24 cellular contexts compared by ENCODE assay signal in genomic region chr6:14707971-14708465, GRCh38.
DNase-seq lines count a peak whose midpoint lies in the region; FAIRE-seq and TF ChIP-seq lines count a peak whose summit lies in the region.
"Had no signal": no experiment of that assay in that cellular context is flagged by ENCODE, and none has a peak within 500 bp of the region (broad histone marks: within the 10 kb centered on the region; RNA-seq: fewer than 3 reads in every experiment).

No MANE protein-coding gene starts in this region.

- H3K9me3 Mint-ChIP-seq in activated naive CD4-positive, alpha-beta T cell treated with anti-CD3 and anti-CD28 coated beads, Interleukin-2, amount 50 U/mL, for 24 hours: no peaks in the 10 kb centered on the region
- H3K9me3 Mint-ChIP-seq in activated naive CD4-positive, alpha-beta T cell treated with anti-CD3 and anti-CD28 coated beads, Interleukin-2, amount 10 ng/mL, durations not matched to agents 7 days and 5 days: peaks cover 2% of the 10 kb centered on the region
- H3K9me3 Mint-ChIP-seq in progenitor cell of endocrine pancreas (ENCODE audit: low read depth): no peaks in the 10 kb centered on the region
- H3K9me3 Mint-ChIP-seq: central memory CD8-positive, alpha-beta T cell; T-helper 2 cell treated with Interferon-gamma antibody and Interleukin-4, amounts not matched to agents 5 μg/mL and 100 μg/mL, for 36 hours had no signal

- H3K27ac ChIP-seq in KOPT-K1 (ENCODE audit: low read depth, low read length, poor library complexity, severe bottlenecking) (peak overlapping the region; percentile 42), breast epithelium (no peak overlapping the region), kidney (ENCODE audit: low read depth in 2 of 2, low read length in 2 of 2) (no peak overlapping the region)
- H3K27ac ChIP-seq: RWPE1, thyroid gland, VCaP had no signal

- no peak overlapping the region for H3K9ac ChIP-seq in kidney (ENCODE audit: low read length in 2 of 2)

- H3K4me3 ChIP-seq in breast epithelium (no peak overlapping the region), kidney (ENCODE audit: low read length in 2 of 2) (no peak overlapping the region)
- H3K4me3 ChIP-seq: smooth muscle cell, thyroid gland had no signal

- CTCF ChIA-PET in activated naive CD4-positive, alpha-beta T cell treated with anti-CD3 and anti-CD28 coated beads, Interleukin-2, amount 10 ng/mL, durations not matched to agents 7 days and 5 days (lab: Charles Lee): no interaction called here

- no peak for TF ChIP-seq POLR2A in breast epithelium (IDR thresholded peaks at IDR 0.05)

- no peaks in the 10 kb centered on the region for H3K36me3 ChIP-seq in KOPT-K1 (ENCODE audit: insufficient read depth, low read length)
- no peaks in the 10 kb centered on the region for H3K36me3 ChIP-seq in breast epithelium
- H3K36me3 ChIP-seq in kidney (ENCODE audit: control insufficient read depth in 1 of 2, insufficient read depth in 2 of 2, low read length in 2 of 2): no peaks in the 10 kb centered on the region
- H3K36me3 ChIP-seq: thyroid gland had no signal

- peaks cover 35% of the 10 kb centered on the region for H3K4me1 Mint-ChIP-seq in activated naive CD4-positive, alpha-beta T cell treated with anti-CD3 and anti-CD28 coated beads, Interleukin-2, amount 50 U/mL, for 24 hours
- peaks cover 9% of the 10 kb centered on the region for H3K4me1 Mint-ChIP-seq in activated naive CD4-positive, alpha-beta T cell treated with anti-CD3 and anti-CD28 coated beads, Interleukin-2, amount 10 ng/mL, durations not matched to agents 7 days and 5 days
- peaks cover 7% of the 10 kb centered on the region for H3K4me1 Mint-ChIP-seq in progenitor cell of endocrine pancreas (ENCODE audit: low read depth)

- FAIRE-seq in kidney (lab: Jason Lieb, UNC): no peak
- FAIRE-seq: GM12892 had no signal

- DNase-seq in activated naive CD4-positive, alpha-beta T cell treated with anti-CD3 and anti-CD28 coated beads, Interleukin-2, amount 10 ng/mL, durations not matched to agents 7 days and 5 days: no peak
- DNase-seq in cerebellar cortex (ENCODE audit: low spot score): peak; percentile 94
- no peak for DNase-seq in progenitor cell of endocrine pancreas (ENCODE audit: low spot score, unreplicated experiment)
- no peak for DNase-seq in amniotic stem cell (lab: John Stamatoyannopoulos, UW)
- DNase-seq in breast epithelium (ENCODE audit: low spot score in 2 of 2): no peak
- no peak for DNase-seq in kidney
- DNase-seq: activated CD4-positive, alpha-beta T cell treated with anti-CD3 and anti-CD28 coated beads, Interleukin-2, amount 50 U/mL, for 1 hour; activated naive CD4-positive, alpha-beta T cell treated with anti-CD3 and anti-CD28 coated beads, Interleukin-2, amount 50 U/mL, for 16 hours; activated T-cell treated with anti-CD3 and anti-CD28 coated beads for 4 hours; H9; left cardiac atrium; NCI-H1048; NCI-H187 treated with DMSO at 0.1 percent for 48 hours; NCI-H748 treated with DMSO at 0.1 percent for 48 hours; stimulated activated CD4-positive, alpha-beta T cell treated with anti-CD3 and anti-CD28 coated beads, Interleukin-2, amount 100 ng/mL, for 24 hours; thyroid gland had no signal

- H3K9me3 ChIP-seq in KOPT-K1 (ENCODE audit: insufficient read depth, low read length, poor library complexity, severe bottlenecking) (peaks cover 3% of the 10 kb centered on the region), breast epithelium (no peaks in the 10 kb centered on the region), kidney (ENCODE audit: control insufficient read depth in 1 of 2, low read length in 2 of 2) (no peaks in the 10 kb centered on the region)
- H3K9me3 ChIP-seq: thyroid gland had no signal

- no peaks in the 10 kb centered on the region for H3K27me3 Mint-ChIP-seq in activated naive CD4-positive, alpha-beta T cell treated with anti-CD3 and anti-CD28 coated beads, Interleukin-2, amount 50 U/mL, for 24 hours
- peaks cover 7% of the 10 kb centered on the region for H3K27me3 Mint-ChIP-seq in activated naive CD4-positive, alpha-beta T cell treated with anti-CD3 and anti-CD28 coated beads, Interleukin-2, amount 10 ng/mL, durations not matched to agents 7 days and 5 days
- no peaks in the 10 kb centered on the region for H3K27me3 Mint-ChIP-seq in progenitor cell of endocrine pancreas
- H3K27me3 Mint-ChIP-seq: central memory CD8-positive, alpha-beta T cell had no signal

- intact Hi-C loops in breast epithelium (cut with DNase I; ENCODE audit: low total_unique reads): no loop called here
- intact Hi-C loops in kidney (cut with DNase I): no loop called here

- H3K36me3 Mint-ChIP-seq in activated naive CD4-positive, alpha-beta T cell treated with anti-CD3 and anti-CD28 coated beads, Interleukin-2, amount 50 U/mL, for 24 hours: peaks cover 2% of the 10 kb centered on the region
- H3K36me3 Mint-ChIP-seq in activated naive CD4-positive, alpha-beta T cell treated with anti-CD3 and anti-CD28 coated beads, Interleukin-2, amount 10 ng/mL, durations not matched to agents 7 days and 5 days: no peaks in the 10 kb centered on the region
- H3K36me3 Mint-ChIP-seq in progenitor cell of endocrine pancreas (ENCODE audit: insufficient read depth): no peaks in the 10 kb centered on the region

- peaks cover 0 to 5% of the 10 kb centered on the region in 2 donors for H3K4me1 ChIP-seq in breast epithelium
- peaks cover 0 to under 1% of the 10 kb centered on the region in 2 donors for H3K4me1 ChIP-seq in kidney (ENCODE audit: control insufficient read depth in 1 of 2, insufficient read depth in 1 of 2, low read depth in 1 of 2, low read length in 2 of 2)

- H3K27me3 ChIP-seq in breast epithelium: no peaks in the 10 kb centered on the region
- H3K27me3 ChIP-seq: thyroid gland had no signal

- TF ChIP-seq CTCF in progenitor cell of endocrine pancreas (IDR thresholded peaks at IDR 0.05; ENCODE audit: unreplicated experiment): no peak
- TF ChIP-seq CTCF in breast epithelium (IDR thresholded peaks at IDR 0.05): no peak
- no peak for TF ChIP-seq CTCF in kidney (IDR thresholded peaks at IDR 0.05; ENCODE audit: borderline replicate concordance, extremely low read depth, insufficient read depth)

- H3K27ac Mint-ChIP-seq in activated naive CD4-positive, alpha-beta T cell treated with anti-CD3 and anti-CD28 coated beads, Interleukin-2, amount 50 U/mL, for 24 hours: peak overlapping the region; percentile 61
- no peak overlapping the region for H3K27ac Mint-ChIP-seq in activated naive CD4-positive, alpha-beta T cell treated with anti-CD3 and anti-CD28 coated beads, Interleukin-2, amount 10 ng/mL, durations not matched to agents 7 days and 5 days
- H3K27ac Mint-ChIP-seq in progenitor cell of endocrine pancreas: peak overlapping the region; percentile 44
- H3K27ac Mint-ChIP-seq: H9; T-helper 2 cell treated with Interferon-gamma antibody and Interleukin-4, amounts not matched to agents 5 μg/mL and 100 μg/mL, for 36 hours had no signal

- H3K4me3 Mint-ChIP-seq in activated naive CD4-positive, alpha-beta T cell treated with anti-CD3 and anti-CD28 coated beads, Interleukin-2, amount 50 U/mL, for 24 hours: no peak overlapping the region
- H3K4me3 Mint-ChIP-seq in activated naive CD4-positive, alpha-beta T cell treated with anti-CD3 and anti-CD28 coated beads, Interleukin-2, amount 10 ng/mL, durations not matched to agents 7 days and 5 days: no peak overlapping the region
- no peak overlapping the region for H3K4me3 Mint-ChIP-seq in progenitor cell of endocrine pancreas (ENCODE audit: low read depth)
- H3K4me3 Mint-ChIP-seq: central memory CD8-positive, alpha-beta T cell; H9; T-helper 2 cell treated with Interferon-gamma antibody and Interleukin-4, amounts not matched to agents 5 μg/mL and 100 μg/mL, for 36 hours had no signal
